In genomic region chr19:16465239-16465638, GRCh38 we compare ENCODE assay signal across 23 cellular contexts. TPM values are rescaled to one million over a fixed set of nuclear protein-coding genes. Genes with fewer than 3 reads are reported as not detected.
A peak's percentile ranks its signal among the peaks of the same experiment; 100 is the strongest.
DNase-seq lines count a peak whose midpoint lies in the region; ATAC-seq, FAIRE-seq and TF ChIP-seq lines count a peak whose summit lies in the region.
"Had no signal": no experiment of that assay in that cellular context is flagged by ENCODE, and none has a peak within 500 bp of the region (broad histone marks: within the 10 kb centered on the region; RNA-seq: fewer than 3 reads in every experiment).

No MANE protein-coding gene starts in this region.

- H2BK5ac ChIP-seq in H1 (ENCODE audit: low read depth, low read length), result no peak overlapping the region

- POLR2A ChIA-PET in Caco-2 (lab: Charles Lee) (no interaction called here), H1 (lab: Charles Lee; ENCODE audit: partially characterized antibody) (interaction anchor here (1.3 kb wide), 1 partner anchor 50 kb away, joined by 3 read pairs; no protein-coding TSS in a partner anchor)

- peaks cover 14 to 25% of the 10 kb centered on the region in 2 experiments for H4K20me1 ChIP-seq in H1 (replicated peaks in 1 of 2; ENCODE audit: control insufficient read depth in 1 of 2, insufficient read depth in 2 of 2, low read length in 2 of 2)

- no peak overlapping the region for H3K18ac ChIP-seq in H1 (ENCODE audit: extremely low read depth, low read length)

- H4K5ac ChIP-seq in H1 (ENCODE audit: insufficient read length, low read depth, low read length), result no peak overlapping the region

- TF ChIP-seq CTCF in left ventricle myocardium inferior (IDR thresholded peaks at IDR 0.05; ENCODE audit: borderline replicate concordance) (no peak), heart right ventricle (IDR thresholded peaks at IDR 0.05) (no peak), Caco-2 (IDR thresholded peaks at IDR 0.05; ENCODE audit: insufficient read depth in 1 of 2, low read depth in 1 of 2, low read length in 1 of 2, severe bottlenecking in 1 of 2, unreplicated experiment in 1 of 2) (no peak), H1 (IDR thresholded peaks at IDR 0.05; ENCODE audit: control extremely low read depth in 1 of 3, insufficient read depth in 1 of 3, low read depth in 1 of 3, low read length in 3 of 3) (no peak), psoas muscle (IDR thresholded peaks at IDR 0.05) (no peak)

- no peak overlapping the region for H2AK5ac ChIP-seq in H1 (ENCODE audit: low read depth, low read length)

- H3K27me3 Mint-ChIP-seq in Caco-2 (ENCODE audit: insufficient read depth, unreplicated experiment), result no peaks in the 10 kb centered on the region
- no peaks in the 10 kb centered on the region for H3K27me3 Mint-ChIP-seq in activated T-helper 17 cell treated with anti-CD3 and anti-CD28 coated beads, Interleukin-2, amount 50 U/mL, for 72 hours
- H3K27me3 Mint-ChIP-seq: CD4-positive, alpha-beta T cell had no signal

- no peak overlapping the region for H3K4me3 Mint-ChIP-seq in Caco-2 (ENCODE audit: unreplicated experiment)
- no peak overlapping the region for H3K4me3 Mint-ChIP-seq in activated T-helper 17 cell treated with anti-CD3 and anti-CD28 coated beads, Interleukin-2, amount 50 U/mL, for 72 hours
- H3K4me3 Mint-ChIP-seq: CD4-positive, alpha-beta T cell; HFFc6 had no signal

- TF ChIP-seq POLR2A in H1 (IDR thresholded peaks at IDR 0.05; ENCODE audit: control extremely low read depth in 1 of 2, low read depth in 2 of 2, low read length in 2 of 2), result no peak

- H3K9me3 Mint-ChIP-seq in Caco-2 (ENCODE audit: unreplicated experiment), result no peaks in the 10 kb centered on the region
- no peaks in the 10 kb centered on the region for H3K9me3 Mint-ChIP-seq in activated T-helper 17 cell treated with anti-CD3 and anti-CD28 coated beads, Interleukin-2, amount 50 U/mL, for 72 hours
- H3K9me3 Mint-ChIP-seq: CD4-positive, alpha-beta T cell; HFFc6 had no signal

- peak overlapping the region; percentile 32; the same call in 1 of the 2 replicates for H4K8ac ChIP-seq in H1 (ENCODE audit: extremely low read depth, insufficient read depth, low read length)

- no peak overlapping the region for H3K4me2 ChIP-seq in H1 (ENCODE audit: insufficient read depth in 1 of 2, low read depth in 2 of 2, low read length in 2 of 2)
- H3K4me2 ChIP-seq: KMS-11, PC-9 had no signal

- no peak overlapping the region for H2BK15ac ChIP-seq in H1 (ENCODE audit: low read length)

- no peak overlapping the region for H3K4ac ChIP-seq in H1 (replicated peaks; ENCODE audit: insufficient read length, low read depth, low read length)

- H3K79me1 ChIP-seq in H1 (ENCODE audit: low read depth, low read length), result peaks cover 39% of the 10 kb centered on the region

- H3K9me3 ChIP-seq in left ventricle myocardium inferior (replicated peaks), result no peaks in the 10 kb centered on the region
- H3K9me3 ChIP-seq in heart right ventricle, result no peaks in the 10 kb centered on the region
- no peaks in the 10 kb centered on the region for H3K9me3 ChIP-seq in Caco-2
- H3K9me3 ChIP-seq in H1 (ENCODE audit: insufficient read depth in 2 of 2, low read depth in 1 of 2, low read length in 1 of 2), result no peaks in the 10 kb centered on the region
- no peaks in the 10 kb centered on the region for H3K9me3 ChIP-seq in psoas muscle

- peaks cover 20 to 94% of the 10 kb centered on the region in 2 experiments for H3K79me2 ChIP-seq in H1 (ENCODE audit: control insufficient read depth in 1 of 2, insufficient read depth in 2 of 2, low read length in 2 of 2)

- no peak for TF ChIP-seq EP300 in H1 (IDR thresholded peaks at IDR 0.05; ENCODE audit: borderline replicate concordance in 1 of 2, low read depth in 2 of 2, low read length in 2 of 2)

- TF ChIP-seq RAD21 in H1 (IDR thresholded peaks at IDR 0.05 in 1 of 2, conservative IDR thresholded peaks at IDR 0.05 in 1 of 2; ENCODE audit: low read depth in 2 of 2, low read length in 2 of 2), result no peak

- H3K27ac ChIP-seq in left ventricle myocardium inferior (replicated peaks), result peak overlapping the region; percentile 95
- H3K27ac ChIP-seq in heart right ventricle, result peak overlapping the region in 3 of 10 donors; percentile 67 to 90 (median 75)
- H3K27ac ChIP-seq in H1 (ENCODE audit: low read depth, low read length), result no peak overlapping the region
- peak overlapping the region; percentile 94 for H3K27ac ChIP-seq in psoas muscle
- H3K27ac ChIP-seq: KMS-11, PC-9 had no signal

- 89 to 98% methylated on average over 5 of the region's 5 CpGs for WGBS in heart right ventricle, 2 donors
- 84% methylated on average over 5 of the region's 5 CpGs; no CpG with 5 or more reads in 1 of the 2 experiments for WGBS in H1 (ENCODE audit: extremely low coverage in 1 of 2, insufficient coverage in 1 of 2, insufficient read length in 1 of 2, insufficient replicate concordance in 2 of 2, low coverage in 1 of 2, low lambda C conversion rate in 2 of 2, missing lambda C conversion rate in 1 of 2), 2 experiments
- WGBS in psoas muscle, 3 donors, result 89 to 95% (median 93%) methylated on average over 5 of the region's 5 CpGs

- H3K27me3 ChIP-seq in left ventricle myocardium inferior (ENCODE audit: low read depth) (no peaks in the 10 kb centered on the region), heart right ventricle (no peaks in the 10 kb centered on the region), Caco-2 (replicated peaks; ENCODE audit: control insufficient read depth, insufficient read depth, low read length) (no peaks in the 10 kb centered on the region), H1 (replicated peaks in 1 of 4; ENCODE audit: control insufficient read depth in 3 of 4, extremely low read depth in 1 of 4, insufficient read depth in 3 of 4, low read length in 3 of 4) (no peaks in the 10 kb centered on the region), psoas muscle (ENCODE audit: insufficient read depth in 3 of 3, low read length in 2 of 3) (no peaks in the 10 kb centered on the region)

- peak overlapping the region; percentile 63 for H3K27ac Mint-ChIP-seq in Caco-2 (ENCODE audit: unreplicated experiment)
- no peak overlapping the region for H3K27ac Mint-ChIP-seq in activated T-helper 17 cell treated with anti-CD3 and anti-CD28 coated beads, Interleukin-2, amount 50 U/mL, for 72 hours
- H3K27ac Mint-ChIP-seq: CD4-positive, alpha-beta T cell; HFFc6 had no signal

- H3K9ac ChIP-seq in H1 (replicated peaks in 1 of 4; ENCODE audit: extremely low read depth in 1 of 4, low read depth in 3 of 4, low read length in 3 of 4), result no peak overlapping the region
- H3K9ac ChIP-seq: KMS-11 had no signal

- CTCF ChIA-PET in Caco-2 (lab: Charles Lee) (no interaction called here), H1 (lab: Charles Lee; ENCODE audit: partially characterized antibody) (interaction anchor here (0.9 to 3.6 kb wide), 4 partner anchors 11 to 64 kb away, joined by 3 to 16 read pairs (median 4); no protein-coding TSS in a partner anchor)

- no peak overlapping the region for H2BK20ac ChIP-seq in H1 (ENCODE audit: low read length)

- H3K4me3 ChIP-seq in left ventricle myocardium inferior (no peak overlapping the region), heart right ventricle (no peak overlapping the region), Caco-2 (ENCODE audit: low read depth, low read length) (no peak overlapping the region), H1 (ENCODE audit: extremely low read depth in 1 of 4, insufficient read depth in 2 of 4, low read depth in 3 of 4, low read length in 4 of 4) (no peak overlapping the region), psoas muscle (no peak overlapping the region)
- H3K4me3 ChIP-seq: PC-9 had no signal

- ATAC-seq in heart right ventricle (no peak), psoas muscle (no peak), HG03025 (IDR thresholded peaks at IDR 0.05; ENCODE audit: low FRiP score, unreplicated experiment) (no peak)
- no peak for ATAC-seq in activated T-helper 17 cell treated with anti-CD3 and anti-CD28 coated beads, Interleukin-2, amount 50 U/mL, for 72 hours (replicated peaks)

- peaks cover 100% of the 10 kb centered on the region for H3K4me1 ChIP-seq in left ventricle myocardium inferior
- peaks cover 30 to 93% (median 72%) of the 10 kb centered on the region in 9 donors for H3K4me1 ChIP-seq in heart right ventricle
- H3K4me1 ChIP-seq in Caco-2, result peaks cover 27% of the 10 kb centered on the region
- peaks cover 0 to 3% (median 0%) of the 10 kb centered on the region in 4 experiments; a peak in 2 of 7 replicates for H3K4me1 ChIP-seq in H1 (replicated peaks in 1 of 4; ENCODE audit: control insufficient read depth in 3 of 4, insufficient read depth in 4 of 4, low read length in 3 of 4)
- peaks cover 90% of the 10 kb centered on the region for H3K4me1 ChIP-seq in psoas muscle

- H2BK120ac ChIP-seq in H1 (replicated peaks; ENCODE audit: low read depth, low read length), result no peak overlapping the region

- H3K56ac ChIP-seq in H1 (replicated peaks; ENCODE audit: insufficient read length, low read depth, low read length), result no peak overlapping the region

- no peak overlapping the region for H2AFZ ChIP-seq in H1 (ENCODE audit: low read length)
- H2AFZ ChIP-seq: PC-9 had no signal

- peaks cover 5% of the 10 kb centered on the region for H3K36me3 ChIP-seq in left ventricle myocardium inferior
- peaks cover 0 to 14% (median 0%) of the 10 kb centered on the region in 9 donors for H3K36me3 ChIP-seq in heart right ventricle
- H3K36me3 ChIP-seq in Caco-2 (ENCODE audit: control insufficient read depth, insufficient read depth, low read length), result no peaks in the 10 kb centered on the region; the same call in 1 of the 2 replicates
- H3K36me3 ChIP-seq in H1 (ENCODE audit: control insufficient read depth in 2 of 4, insufficient read depth in 4 of 4, low read length in 3 of 4), result no peaks in the 10 kb centered on the region
- H3K36me3 ChIP-seq in psoas muscle (ENCODE audit: insufficient read depth in 1 of 2, low read depth in 1 of 2), result no peaks in the 10 kb centered on the region

- no peaks in the 10 kb centered on the region for H3K23me2 ChIP-seq in H1 (ENCODE audit: low read depth, low read length)

- H3K14ac ChIP-seq in H1 (ENCODE audit: insufficient read length), result no peak overlapping the region

- H3K4me1 Mint-ChIP-seq in Caco-2 (ENCODE audit: low read depth, unreplicated experiment), result peaks cover 38% of the 10 kb centered on the region
- peaks cover 36% of the 10 kb centered on the region for H3K4me1 Mint-ChIP-seq in activated T-helper 17 cell treated with anti-CD3 and anti-CD28 coated beads, Interleukin-2, amount 50 U/mL, for 72 hours

- no peak overlapping the region for H2BK12ac ChIP-seq in H1 (ENCODE audit: low read depth, low read length)

- peaks cover 21% of the 10 kb centered on the region for H3K36me3 Mint-ChIP-seq in Caco-2 (ENCODE audit: insufficient read depth, unreplicated experiment)
- peaks cover 18% of the 10 kb centered on the region for H3K36me3 Mint-ChIP-seq in activated T-helper 17 cell treated with anti-CD3 and anti-CD28 coated beads, Interleukin-2, amount 50 U/mL, for 72 hours (ENCODE audit: low read depth)

- no peak overlapping the region for H4K91ac ChIP-seq in H1 (replicated peaks; ENCODE audit: insufficient read length, low read length)

- intact Hi-C loops in left ventricle myocardium inferior (cut with micrococcal nuclease), result no loop called here
- intact Hi-C loops in heart right ventricle (cut with DNase I), result no loop called here
- intact Hi-C loops in Caco-2 (cut with micrococcal nuclease; ENCODE audit: unreplicated experiment), result no loop called here
- intact Hi-C loops in psoas muscle (cut with DNase I), result no loop called here

- no peak for FAIRE-seq in H1 (lab: Jason Lieb, UNC)
- FAIRE-seq: G401.6, HTR-8/SVneo had no signal

- no peak overlapping the region for H3K23ac ChIP-seq in H1 (ENCODE audit: insufficient read length)

- BruUV-seq in Caco-2 (replicated peaks; lab: Mats Ljungman, UMichigan), result no TSS peak

- no peak for DNase-seq in left ventricle myocardium inferior
- no peak for DNase-seq in heart right ventricle
- no peak for DNase-seq in Caco-2
- no peak for DNase-seq in H1 (ENCODE audit: low read depth in 1 of 2, low spot score in 2 of 2)
- DNase-seq in psoas muscle, result peak in 1 of 2 donors; percentile 22
- DNase-seq in occipital lobe (lab: John Stamatoyannopoulos, UW), result no peak
- DNase-seq: CD4-positive, alpha-beta T cell; H7; HFFc6; MM.1S; NCI-H2029; NCI-H446 treated with DMSO at 0.1 percent for 48 hours; NCI-H526; PC-9; SHP77 had no signal

RNA-seq across cellular contexts. Expression of gene EPS15L1, which starts 6.5 kb away (rescaled TPM):
- total RNA-seq in left ventricle myocardium inferior (68.1 TPM), heart right ventricle (10 to 100 TPM; 46.9 to 70.1 (median 57.4) TPM), Caco-2 (2022) (45.0 and 52.5 TPM in 2 replicates), psoas muscle (100 to 1,000 TPM in 2 of 4 donors, 10 to 100 TPM in 2; 49.1 to 125 (median 86.1) TPM), occipital lobe (11.4 TPM)
- polyA plus RNA-seq in heart right ventricle (10 to 100 TPM; 41.3 to 79.7 TPM), H1 (2011; rRNA removed) (17.6 and 22.4 TPM in 2 replicates), psoas muscle (10 to 100 TPM; 60.7 to 80.2 (median 65.4) TPM)
- total RNA-seq in H1 (2021; fragmentation: NEBNext Ultra II Directional; extraction: Animal tissue kit (Norgen Biotek cat#: 25700)), result 36.6 and 37.2 TPM in 2 replicates
- 15.2 TPM for polyA plus RNA-seq in H1 (2011; cell fraction: cytosol; rRNA removed)
- polyA plus RNA-seq in H1 (2011; cell fraction: nucleus; rRNA removed), result 31.3 TPM
- polyA plus RNA-seq in H1 (2012, experiment 1 of 2), result 29.7 to 35.7 TPM (median 31.8 TPM) in 4 replicates
- 13.3 TPM for polyA plus RNA-seq in H1 (2012, experiment 2 of 2)
- polyA plus RNA-seq in H1 (2013, experiment 1 of 2), result 18.0 TPM
- polyA plus RNA-seq in H1 (2013, experiment 2 of 2), result 17.5 TPM
- 19.7 and 27.4 TPM in 2 replicates for polyA minus RNA-seq in H1 (2011; rRNA and poly(A)+ RNA removed)
- 28.3 TPM for polyA minus RNA-seq in H1 (2011; cell fraction: cytosol; rRNA and poly(A)+ RNA removed)
- polyA minus RNA-seq in H1 (2011; cell fraction: nucleus; rRNA and poly(A)+ RNA removed), result 32.3 TPM
- 10 to 100 TPM; 35.6 to 45.0 TPM for total RNA-seq in activated T-helper 17 cell treated with anti-CD3 and anti-CD28 coated beads, Interleukin-2, amount 50 U/mL, for 72 hours

RNA-seq across cellular contexts. Expression of gene CALR3, which starts 30.7 kb away (rescaled TPM):
- total RNA-seq in left ventricle myocardium inferior, result not detected
- total RNA-seq in heart right ventricle, result under 1 TPM in 1 of 10 donors, not detected in 9; 0.22 TPM
- polyA plus RNA-seq in heart right ventricle, result not detected
- 0.32 TPM in 1 of 2 replicates, not detected in the other for total RNA-seq in Caco-2 (2022)
- 0.32 and 0.33 TPM in 2 replicates for total RNA-seq in H1 (2021; fragmentation: NEBNext Ultra II Directional; extraction: Animal tissue kit (Norgen Biotek cat#: 25700))
- polyA plus RNA-seq in H1 (2011; rRNA removed), result 0.11 TPM in 1 of 2 replicates, not detected in the other
- 0.30 TPM for polyA plus RNA-seq in H1 (2011; cell fraction: cytosol; rRNA removed)
- polyA plus RNA-seq in H1 (2011; cell fraction: nucleus; rRNA removed), result 0.17 TPM
- polyA plus RNA-seq in H1 (2012, experiment 1 of 2), result 0.19 to 0.40 TPM (median 0.35 TPM) in 4 replicates
- polyA plus RNA-seq in H1 (2012, experiment 2 of 2), result 0.37 TPM
- polyA plus RNA-seq in H1 (2013, experiment 1 of 2), result 0.55 TPM
- 0.64 TPM for polyA plus RNA-seq in H1 (2013, experiment 2 of 2)
- 0.44 TPM in 1 of 2 replicates, not detected in the other for polyA minus RNA-seq in H1 (2011; rRNA and poly(A)+ RNA removed)
- polyA minus RNA-seq in H1 (2011; cell fraction: cytosol; rRNA and poly(A)+ RNA removed), result not detected
- not detected for polyA minus RNA-seq in H1 (2011; cell fraction: nucleus; rRNA and poly(A)+ RNA removed)
- total RNA-seq in psoas muscle, result under 1 TPM in 1 of 4 donors, not detected in 3; 0.32 TPM
- polyA plus RNA-seq in psoas muscle, result under 1 TPM in 2 of 3 donors, not detected in 1; 0.07 to 0.25 TPM
- not detected for total RNA-seq in occipital lobe
- total RNA-seq in activated T-helper 17 cell treated with anti-CD3 and anti-CD28 coated beads, Interleukin-2, amount 50 U/mL, for 72 hours, result not detected
- total RNA-seq: A172; CD4-positive, alpha-beta T cell; HFFc6; PC-9; RPMI7951 had no signal
- polyA plus RNA-seq: BJ had no signal

RNA-seq across cellular contexts. Expression of gene C19orf44, which starts 31.0 kb away (rescaled TPM):
- total RNA-seq in left ventricle myocardium inferior, result 2.9 TPM
- total RNA-seq in heart right ventricle, result 1 to 10 TPM; 1.6 to 3.5 (median 2.9) TPM
- 1 to 10 TPM; 3.0 to 4.1 TPM for polyA plus RNA-seq in heart right ventricle
- total RNA-seq in Caco-2 (2022), result 3.4 and 4.6 TPM in 2 replicates
- total RNA-seq in H1 (2021; fragmentation: NEBNext Ultra II Directional; extraction: Animal tissue kit (Norgen Biotek cat#: 25700)), result 4.2 and 4.5 TPM in 2 replicates
- polyA plus RNA-seq in H1 (2011; rRNA removed), result 2.1 and 2.8 TPM in 2 replicates
- 3.1 TPM for polyA plus RNA-seq in H1 (2011; cell fraction: cytosol; rRNA removed)
- 4.2 TPM for polyA plus RNA-seq in H1 (2011; cell fraction: nucleus; rRNA removed)
- 3.6 to 5.5 TPM (median 4.1 TPM) in 4 replicates for polyA plus RNA-seq in H1 (2012, experiment 1 of 2)
- polyA plus RNA-seq in H1 (2012, experiment 2 of 2), result 1.7 TPM
- polyA plus RNA-seq in H1 (2013, experiment 1 of 2), result 3.3 TPM
- 2.9 TPM for polyA plus RNA-seq in H1 (2013, experiment 2 of 2)
- polyA minus RNA-seq in H1 (2011; rRNA and poly(A)+ RNA removed), result 1.9 TPM in 2 replicates
- polyA minus RNA-seq in H1 (2011; cell fraction: cytosol; rRNA and poly(A)+ RNA removed), result 2.9 TPM
- polyA minus RNA-seq in H1 (2011; cell fraction: nucleus; rRNA and poly(A)+ RNA removed), result 4.1 TPM
- total RNA-seq in psoas muscle, result 1 to 10 TPM; 3.8 to 7.1 (median 5.2) TPM
- polyA plus RNA-seq in psoas muscle, result 1 to 10 TPM; 5.7 to 7.4 (median 6.1) TPM
- total RNA-seq in occipital lobe, result 2.8 TPM
- total RNA-seq in activated T-helper 17 cell treated with anti-CD3 and anti-CD28 coated beads, Interleukin-2, amount 50 U/mL, for 72 hours, result 1 to 10 TPM; 4.0 to 4.2 TPM
